In the genomic region with DNA sequence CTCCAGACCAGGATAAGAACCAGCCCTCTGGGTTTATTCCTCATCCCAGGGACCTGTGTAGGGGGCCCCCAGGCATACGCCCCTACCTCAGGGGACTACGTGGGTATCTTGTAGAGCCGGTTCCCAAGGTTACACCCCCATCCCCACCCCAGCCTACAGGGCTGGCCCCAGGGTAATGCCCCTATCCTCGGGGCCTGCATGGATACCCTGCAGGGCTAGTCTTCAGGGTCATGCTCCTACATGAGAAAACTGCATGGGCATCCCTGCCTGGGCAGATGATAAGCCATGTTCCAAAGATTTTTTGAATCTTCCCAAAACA, we compare ENCODE assay signal across 1 cellular context.
TF ChIP-seq lines count a peak whose summit lies in the region.

No MANE protein-coding gene starts in this region.

TF ChIP-seq in IMR-90, 13 proteins besides CTCF, POLR2A, EP300 and RAD21 (continued from another document):
- TF ChIP-seq CEBPB (IDR thresholded peaks at IDR 0.05; ENCODE audit: low read depth, low read length) (no peak), RCOR1 (IDR thresholded peaks at IDR 0.05; ENCODE audit: insufficient replicate concordance, low read length) (no peak), NFE2L2 (IDR thresholded peaks at IDR 0.05; ENCODE audit: low read depth, low read length) (no peak), SMC3 (IDR thresholded peaks at IDR 0.05; ENCODE audit: low read depth, low read length) (no peak), RFX5 (IDR thresholded peaks at IDR 0.05; ENCODE audit: low read depth, low read length) (no peak), CHD1 (IDR thresholded peaks at IDR 0.05; ENCODE audit: low read depth, low read length) (no peak), FOS (IDR thresholded peaks at IDR 0.05; ENCODE audit: low read depth, low read length) (no peak), MAZ (IDR thresholded peaks at IDR 0.05; ENCODE audit: borderline replicate concordance, low read depth, low read length) (no peak), USF2 (IDR thresholded peaks at IDR 0.05; ENCODE audit: low read depth, low read length) (no peak)
- TF ChIP-seq, protein P1, sequence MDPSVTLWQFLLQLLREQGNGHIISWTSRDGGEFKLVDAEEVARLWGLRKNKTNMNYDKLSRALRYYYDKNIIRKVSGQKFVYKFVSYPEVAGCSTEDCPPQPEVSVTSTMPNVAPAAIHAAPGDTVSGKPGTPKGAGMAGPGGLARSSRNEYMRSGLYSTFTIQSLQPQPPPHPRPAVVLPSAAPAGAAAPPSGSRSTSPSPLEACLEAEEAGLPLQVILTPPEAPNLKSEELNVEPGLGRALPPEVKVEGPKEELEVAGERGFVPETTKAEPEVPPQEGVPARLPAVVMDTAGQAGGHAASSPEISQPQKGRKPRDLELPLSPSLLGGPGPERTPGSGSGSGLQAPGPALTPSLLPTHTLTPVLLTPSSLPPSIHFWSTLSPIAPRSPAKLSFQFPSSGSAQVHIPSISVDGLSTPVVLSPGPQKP (IDR thresholded peaks at IDR 0.05; ENCODE audit: borderline replicate concordance, low read depth, low read length): no peak
